8 cellular contexts compared by ENCODE assay signal in the genomic region with DNA sequence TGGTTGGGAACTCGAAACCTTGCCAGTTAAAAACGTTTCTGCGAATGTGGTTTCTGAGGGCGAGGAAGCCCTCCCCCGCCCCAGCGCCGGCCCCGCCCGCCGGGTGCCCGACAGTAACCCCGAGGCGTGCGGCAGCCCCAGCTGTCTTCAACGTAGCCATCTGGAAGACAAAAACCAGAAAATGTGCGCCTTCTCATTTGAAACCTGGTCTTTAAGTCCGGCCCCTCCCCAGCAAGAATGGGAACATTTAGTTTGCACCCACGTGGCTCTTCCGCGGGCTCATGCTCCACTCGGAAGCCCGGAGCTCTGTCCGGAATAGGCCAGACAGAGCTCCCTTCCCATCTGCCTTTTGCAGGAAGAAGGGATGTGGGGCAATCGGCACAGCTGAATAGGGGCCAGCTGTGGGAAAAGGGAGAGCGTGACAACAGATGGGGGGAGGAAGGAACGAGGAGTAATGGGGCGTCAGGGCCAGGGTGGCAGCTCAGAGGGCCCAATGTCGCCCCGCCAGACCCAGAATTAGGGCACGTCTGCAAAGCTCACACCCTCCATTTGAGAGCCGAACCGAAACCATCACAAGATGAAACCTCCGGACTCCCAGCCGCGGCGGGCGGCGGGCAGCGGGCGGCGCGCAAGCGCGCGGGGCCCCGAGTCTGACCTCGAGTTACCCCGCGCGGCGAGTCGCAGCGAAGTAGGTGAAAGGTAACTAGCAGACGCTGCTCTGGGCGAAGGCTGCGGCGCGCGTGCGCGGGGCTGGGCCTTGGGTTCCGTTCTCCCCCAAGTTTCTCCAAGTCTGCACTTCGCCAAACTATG.
DNase-seq lines count a peak whose midpoint lies in the region; ATAC-seq, FAIRE-seq and TF ChIP-seq lines count a peak whose summit lies in the region.

No MANE protein-coding gene starts in this region.

- H3K27ac ChIP-seq in astrocyte (ENCODE audit: low read depth, low read length) (peak overlapping the region; percentile 92), hepatocyte (peak overlapping the region; percentile 95), aorta (ENCODE audit: low read depth in 1 of 2, low read length in 2 of 2) (peak overlapping the region; percentile 83 to 87)

- H3K9me2 ChIP-seq in hepatocyte (replicated peaks; ENCODE audit: insufficient read depth): no peaks in the 10 kb centered on the region

- peaks cover 38% of the 10 kb centered on the region for H3K4me1 Mint-ChIP-seq in astrocyte (ENCODE audit: low read depth, unreplicated experiment)

- intact Hi-C loops in aorta (cut with DNase I): loop anchor here in 1 of 2 donors (5.0 kb wide), 2 partner anchors 64 to 134 kb away; a partner anchor contains a TSS

- DNase-seq in NCI-H1694 (lab: John Stamatoyannopoulos, UW) (peak; percentile 46), T-helper 9 cell (peak; percentile 74), astrocyte (ENCODE audit: low read depth) (peak; percentile 78), hepatocyte (ENCODE audit: low spot score) (peak; percentile 95), retina (peak; percentile 92), aorta (peak; percentile 95 to 96)

- FAIRE-seq in astrocyte (lab: Jason Lieb, UNC): no peak

- H3K27me3 ChIP-seq in astrocyte (ENCODE audit: insufficient read depth, low read length): no peaks in the 10 kb centered on the region
- H3K27me3 ChIP-seq in hepatocyte: no peaks in the 10 kb centered on the region
- H3K27me3 ChIP-seq in aorta (ENCODE audit: control insufficient read depth in 1 of 2, insufficient read depth in 2 of 2, low read length in 1 of 2): no peaks in the 10 kb centered on the region

- H3K4me3 ChIP-seq in GM12875 (ENCODE audit: low read depth, low read length) (peak overlapping the region; percentile 53), astrocyte (ENCODE audit: insufficient read depth, low read depth, low read length) (peak overlapping the region; percentile 74), hepatocyte (peak overlapping the region; percentile 39), aorta (ENCODE audit: low read length in 2 of 2) (peak overlapping the region; percentile 44 to 88)

- H4K20me1 ChIP-seq in astrocyte (ENCODE audit: insufficient read depth, low read length): no peaks in the 10 kb centered on the region
- H4K20me1 ChIP-seq in hepatocyte (ENCODE audit: insufficient read depth, poor library complexity, severe bottlenecking): no peaks in the 10 kb centered on the region

- H3K9me3 Mint-ChIP-seq in astrocyte (ENCODE audit: unreplicated experiment): peaks cover 6% of the 10 kb centered on the region

- H3K79me2 ChIP-seq in astrocyte (ENCODE audit: insufficient read depth, low read length) (no peaks in the 10 kb centered on the region), hepatocyte (no peaks in the 10 kb centered on the region)

- H3K9me3 ChIP-seq in astrocyte (ENCODE audit: insufficient read depth, low read depth, low read length): no peaks in the 10 kb centered on the region
- H3K9me3 ChIP-seq in hepatocyte (ENCODE audit: low read depth): no peaks in the 10 kb centered on the region
- no peaks in the 10 kb centered on the region for H3K9me3 ChIP-seq in aorta (ENCODE audit: control insufficient read depth, low read length)

- WGBS in hepatocyte (ENCODE audit: low lambda C conversion rate, missing lambda C conversion rate): 1% methylated on average over 60 of the region's 63 CpGs
- WGBS in aorta, 2 donors: 0% methylated on average over 59 to 63 of the region's 63 CpGs

- H3K9ac ChIP-seq in astrocyte (ENCODE audit: low read length): peak overlapping the region; percentile 91

- ATAC-seq in HG02798 (IDR thresholded peaks at IDR 0.05; ENCODE audit: poor library complexity, unreplicated experiment): peak; percentile 86
- peak; percentile 95 for ATAC-seq in aorta (ENCODE audit: low FRiP score)

- peak overlapping the region; percentile 98 for H3K27ac Mint-ChIP-seq in astrocyte (ENCODE audit: unreplicated experiment)

- peak overlapping the region; percentile 80 for H3K4me3 Mint-ChIP-seq in astrocyte (ENCODE audit: unreplicated experiment)

- H3K4me1 ChIP-seq in astrocyte (ENCODE audit: insufficient read depth, low read length): peaks cover 32% of the 10 kb centered on the region
- peaks cover 31% of the 10 kb centered on the region for H3K4me1 ChIP-seq in hepatocyte (ENCODE audit: insufficient read depth)
- peaks cover 0 to 10% of the 10 kb centered on the region in 2 donors for H3K4me1 ChIP-seq in aorta (ENCODE audit: control insufficient read depth in 1 of 2, insufficient read depth in 2 of 2, low read length in 2 of 2)

- H3K36me3 ChIP-seq in astrocyte (ENCODE audit: insufficient read depth, low read length): no peaks in the 10 kb centered on the region
- H3K36me3 ChIP-seq in hepatocyte (replicated peaks; ENCODE audit: insufficient read depth, low read depth): no peaks in the 10 kb centered on the region
- no peaks in the 10 kb centered on the region for H3K36me3 ChIP-seq in aorta (ENCODE audit: control insufficient read depth in 1 of 2, insufficient read depth in 2 of 2, low read length in 1 of 2)

- peak overlapping the region; percentile 92 for H3K4me2 ChIP-seq in astrocyte (ENCODE audit: low read length)
- H3K4me2 ChIP-seq in hepatocyte: peak overlapping the region; percentile 81

- H3K36me3 Mint-ChIP-seq in astrocyte (ENCODE audit: low read depth, unreplicated experiment): no peaks in the 10 kb centered on the region

- H3K27me3 Mint-ChIP-seq in astrocyte (ENCODE audit: low read depth, unreplicated experiment): no peaks in the 10 kb centered on the region

- H2AFZ ChIP-seq in astrocyte (ENCODE audit: low read depth, low read length): peak overlapping the region; percentile 84
- H2AFZ ChIP-seq in hepatocyte: peak overlapping the region; percentile 52

- TF ChIP-seq CTCF in GM12875 (IDR thresholded peaks at IDR 0.05; ENCODE audit: borderline replicate concordance, insufficient read depth, low read depth, low read length) (no peak), astrocyte (IDR thresholded peaks at IDR 0.05; ENCODE audit: insufficient read depth, low read depth, low read length) (no peak), hepatocyte (IDR thresholded peaks at IDR 0.05; ENCODE audit: poor library complexity) (no peak)

Comparison
In these comparisons a context has a peak if more than half of its experiments do, and no peak if none do; other contexts are left out.
1. Peak in every context shown above with its lines: DNase-seq, ATAC-seq, H3K4me3 ChIP-seq and H3K27ac ChIP-seq.